1 cellular context compared by ENCODE assay signal in the genomic region with DNA sequence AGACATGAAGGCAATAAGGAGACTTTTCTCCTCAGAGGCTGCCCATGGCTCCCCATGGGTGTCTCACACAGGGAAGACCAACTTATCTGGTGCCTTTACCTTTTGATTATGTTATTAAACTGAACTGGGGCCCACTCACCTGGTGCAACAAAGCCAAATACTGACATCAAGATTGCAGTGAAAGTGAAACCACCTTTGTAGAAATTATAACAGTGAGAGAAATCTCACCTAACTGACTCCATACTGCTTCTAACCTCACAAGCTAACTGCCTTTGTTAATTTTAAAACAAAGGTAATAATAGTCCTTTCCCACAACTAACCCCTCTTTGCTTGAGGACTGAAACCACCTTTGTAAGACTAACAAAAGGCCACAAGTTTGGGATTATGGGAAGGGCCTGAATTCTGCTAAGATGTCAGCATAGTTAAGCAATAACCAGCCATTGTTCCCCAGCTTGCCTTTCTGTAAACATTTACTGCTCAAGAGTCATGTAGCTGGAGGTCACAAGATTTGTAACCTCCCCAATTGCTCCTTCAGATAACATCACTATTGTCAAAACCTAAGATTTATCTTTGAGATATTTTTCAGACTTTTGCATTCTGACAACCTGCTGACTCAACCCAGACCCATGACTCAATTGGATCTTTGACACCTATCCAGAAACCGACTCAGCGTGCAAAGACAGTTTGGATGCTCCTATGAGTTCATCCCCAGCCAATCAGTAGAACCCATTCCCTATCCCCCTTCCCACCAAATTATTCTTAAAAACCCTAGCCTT.
TF ChIP-seq lines count a peak whose summit lies in the region.

No MANE protein-coding gene starts in this region.

TF ChIP-seq in GM12878, 131 proteins besides CTCF, POLR2A, EP300 and RAD21 (continued from another document):
- TF ChIP-seq, protein P1, sequence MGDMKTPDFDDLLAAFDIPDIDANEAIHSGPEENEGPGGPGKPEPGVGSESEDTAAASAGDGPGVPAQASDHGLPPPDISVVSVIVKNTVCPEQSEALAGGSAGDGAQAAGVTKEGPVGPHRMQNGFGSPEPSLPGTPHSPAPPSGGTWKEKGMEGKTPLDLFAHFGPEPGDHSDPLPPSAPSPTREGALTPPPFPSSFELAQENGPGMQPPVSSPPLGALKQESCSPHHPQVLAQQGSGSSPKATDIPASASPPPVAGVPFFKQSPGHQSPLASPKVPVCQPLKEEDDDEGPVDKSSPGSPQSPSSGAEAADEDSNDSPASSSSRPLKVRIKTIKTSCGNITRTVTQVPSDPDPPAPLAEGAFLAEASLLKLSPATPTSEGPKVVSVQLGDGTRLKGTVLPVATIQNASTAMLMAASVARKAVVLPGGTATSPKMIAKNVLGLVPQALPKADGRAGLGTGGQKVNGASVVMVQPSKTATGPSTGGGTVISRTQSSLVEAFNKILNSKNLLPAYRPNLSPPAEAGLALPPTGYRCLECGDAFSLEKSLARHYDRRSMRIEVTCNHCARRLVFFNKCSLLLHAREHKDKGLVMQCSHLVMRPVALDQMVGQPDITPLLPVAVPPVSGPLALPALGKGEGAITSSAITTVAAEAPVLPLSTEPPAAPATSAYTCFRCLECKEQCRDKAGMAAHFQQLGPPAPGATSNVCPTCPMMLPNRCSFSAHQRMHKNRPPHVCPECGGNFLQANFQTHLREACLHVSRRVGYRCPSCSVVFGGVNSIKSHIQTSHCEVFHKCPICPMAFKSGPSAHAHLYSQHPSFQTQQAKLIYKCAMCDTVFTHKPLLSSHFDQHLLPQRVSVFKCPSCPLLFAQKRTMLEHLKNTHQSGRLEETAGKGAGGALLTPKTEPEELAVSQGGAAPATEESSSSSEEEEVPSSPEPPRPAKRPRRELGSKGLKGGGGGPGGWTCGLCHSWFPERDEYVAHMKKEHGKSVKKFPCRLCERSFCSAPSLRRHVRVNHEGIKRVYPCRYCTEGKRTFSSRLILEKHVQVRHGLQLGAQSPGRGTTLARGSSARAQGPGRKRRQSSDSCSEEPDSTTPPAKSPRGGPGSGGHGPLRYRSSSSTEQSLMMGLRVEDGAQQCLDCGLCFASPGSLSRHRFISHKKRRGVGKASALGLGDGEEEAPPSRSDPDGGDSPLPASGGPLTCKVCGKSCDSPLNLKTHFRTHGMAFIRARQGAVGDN (IDR thresholded peaks at IDR 0.05) = 0 out of 2 replicates have a peak, but pooled peaks have one; percentile 45
- TF ChIP-seq IKZF2 (IDR thresholded peaks at IDR 0.05) = 0 out of 4 replicates have a peak, but pooled peaks of 1 of the 2 experiments have one; percentile 17
TF ChIP-seq in GM12878: peak in this region for 2.
